In the genomic region with DNA sequence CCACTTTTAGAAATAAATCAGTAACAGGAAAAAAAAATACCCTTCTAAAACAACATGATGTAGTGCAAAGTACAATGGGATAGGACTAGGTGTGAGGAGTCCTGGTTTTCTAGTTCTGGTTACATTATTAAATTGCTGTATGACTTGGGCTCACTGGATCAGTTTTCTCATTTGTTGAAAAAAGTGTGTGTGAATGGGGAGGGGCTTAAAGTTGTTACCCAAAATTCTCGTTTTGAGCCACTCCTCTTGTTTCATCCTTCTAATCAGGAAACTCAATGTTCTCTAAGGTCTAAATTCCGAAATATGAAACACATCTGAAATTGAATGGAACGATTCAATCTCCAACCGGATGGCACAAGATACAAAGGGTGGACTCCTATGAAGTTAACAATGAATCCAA, we compare ENCODE assay signal across 8 cellular contexts. TPM values are rescaled to one million over a fixed set of nuclear protein-coding genes. Genes with fewer than 3 reads are reported as not detected.
A peak's percentile ranks its signal among the peaks of the same experiment; 100 is the strongest.
DNase-seq lines count a peak whose midpoint lies in the region; TF ChIP-seq lines count a peak whose summit lies in the region.

No MANE protein-coding gene starts in this region.

- DNase-seq in AG04450 (ENCODE audit: low read depth, low spot score) (no peak), foreskin melanocyte (no peak), iPS-NIHi11 (ENCODE audit: low spot score) (no peak), HuH-7.5 (ENCODE audit: low spot score) (no peak)
- DNase-seq in NK-92 treated with Interleukin-12 subunit alpha and Interleukin-12 subunit beta, amount 100 ng/mL, for 24 hours (lab: John Stamatoyannopoulos, UW) = no peak

- TF ChIP-seq CTCF in AG04450 (IDR thresholded peaks at IDR 0.05; ENCODE audit: low read depth, low read length) (no peak), brain (conservative IDR thresholded peaks at IDR 0.05) (no peak)

- H3K27ac Mint-ChIP-seq in brain = peak overlapping the region; percentile 97 to 100 (median 98)

- no peaks in the 10 kb centered on the region for H3K9me3 Mint-ChIP-seq in brain

- POLR2A ChIA-PET in AG04450 (lab: Yijun Ruan, JAX) = interaction anchor here (2.7 kb wide), 1 partner anchor 19 kb away, joined by 32 read pairs; no protein-coding TSS in a partner anchor

- no peaks in the 10 kb centered on the region for H3K36me3 Mint-ChIP-seq in brain

- H3K9me3 ChIP-seq in AG04450 (ENCODE audit: control insufficient read depth, insufficient read depth, low read length) (no peaks in the 10 kb centered on the region), HUES6 (ENCODE audit: control insufficient read depth, insufficient read depth, low read depth, low read length) (no peaks in the 10 kb centered on the region), mucosa of stomach (ENCODE audit: control insufficient read depth, low read length) (no peaks in the 10 kb centered on the region)

- peak overlapping the region; percentile 97 for H3K9ac ChIP-seq in HUES6 (ENCODE audit: low read length)
- peak overlapping the region; percentile 87 for H3K9ac ChIP-seq in mucosa of stomach (ENCODE audit: low read length)

- no peak overlapping the region for H3K27ac ChIP-seq in AG04450 (ENCODE audit: low read depth, low read length)
- H3K27ac ChIP-seq in HUES6 (ENCODE audit: low read depth, low read length) = no peak overlapping the region

- no peaks in the 10 kb centered on the region for H3K27me3 ChIP-seq in AG04450 (ENCODE audit: control insufficient read depth, insufficient read depth, low read length)
- H3K27me3 ChIP-seq in HUES6 (ENCODE audit: control insufficient read depth, insufficient read depth, low read length) = no peaks in the 10 kb centered on the region
- no peaks in the 10 kb centered on the region for H3K27me3 ChIP-seq in mucosa of stomach (ENCODE audit: control insufficient read depth, insufficient read depth, low read length)

- H3K4me3 ChIP-seq in AG04450 (ENCODE audit: low read depth, low read length) (peak overlapping the region; percentile 81), HUES6 (ENCODE audit: low read depth, low read length) (peak overlapping the region; percentile 97), mucosa of stomach (ENCODE audit: low read length) (peak overlapping the region; percentile 53)

- peaks cover 11% of the 10 kb centered on the region for H3K27me3 Mint-ChIP-seq in brain

- H3K4me1 ChIP-seq in HUES6 (ENCODE audit: control insufficient read depth, insufficient read depth, low read length) (peaks cover 40% of the 10 kb centered on the region), mucosa of stomach (ENCODE audit: control insufficient read depth, insufficient read depth, low read length) (peaks cover 26% of the 10 kb centered on the region)

- H3K36me3 ChIP-seq in HUES6 (ENCODE audit: control insufficient read depth, insufficient read depth, low read length) (no peaks in the 10 kb centered on the region), mucosa of stomach (ENCODE audit: control insufficient read depth, insufficient read depth, low read length) (no peaks in the 10 kb centered on the region)

- H3K4me3 Mint-ChIP-seq in brain = peak overlapping the region; percentile 97 to 99 (median 97)

- CTCF ChIA-PET in AG04450 (lab: Charles Lee) = interaction anchor here (1.1 kb wide), 1 partner anchor 57 kb away, joined by 3 read pairs; no protein-coding TSS in a partner anchor

- peaks cover 71% of the 10 kb centered on the region for H3K4me1 Mint-ChIP-seq in brain

RNA-seq across cellular contexts. Expression of a gene that starts 1.7 kb away (rescaled TPM):
- 11.6 and 11.9 TPM in 2 replicates for polyA plus RNA-seq in AG04450 (2011; rRNA removed)
- polyA minus RNA-seq in AG04450 (2011; rRNA and poly(A)+ RNA removed) = 5.3 and 8.8 TPM in 2 replicates
- 23.5 TPM for polyA plus RNA-seq in brain (ENCODE audit: insufficient read depth, low read depth, low replicate concordance)
